ENCODE assay signal across 26 cellular contexts in genomic region chr4:25297528-25298242, GRCh38.
"Had no signal": no experiment of that assay in that cellular context is flagged by ENCODE, and none has a peak within 500 bp of the region (broad histone marks: within the 10 kb centered on the region; RNA-seq: fewer than 3 reads in every experiment).

No MANE protein-coding gene starts in this region.

- H3K4me1 ChIP-seq: heart right ventricle, left lung had no signal

- H3K27me3 ChIP-seq: left lung, ovary, right lobe of liver, thyroid gland had no signal

- H3K9me3 ChIP-seq: esophagus squamous epithelium, heart right ventricle, left lung, ovary, right lobe of liver, thyroid gland had no signal

- H3K36me3 ChIP-seq: esophagus squamous epithelium, heart right ventricle, left lung, ovary, right lobe of liver, thyroid gland had no signal

- H3K4me3 ChIP-seq: esophagus squamous epithelium, heart right ventricle, left lung, ovary, right lobe of liver, thyroid gland had no signal

- H3K27ac ChIP-seq: esophagus squamous epithelium, heart right ventricle, left lung, ovary, right lobe of liver, thyroid gland had no signal

- DNase-seq: cortex of kidney; effector memory CD8-positive, alpha-beta T cell; erythroblast; esophagus squamous epithelium; foreskin melanocyte; glutamatergic neuron; heart right ventricle; hippocampal formation; left cardiac atrium; left lung; mammary epithelial cell; mesendoderm; midbrain; naive thymus-derived CD4-positive, alpha-beta T cell; nucleus accumbens; ovary; retina; right lobe of liver; small intestine; stimulated activated CD4-positive, alpha-beta T cell treated with anti-CD3 and anti-CD28 coated beads, Interleukin-15, amount 100 ng/mL, for 24 hours; stimulated activated CD4-positive, alpha-beta T cell treated with anti-CD3 and anti-CD28 coated beads, Interleukin-2, amount 100 ng/mL, for 48 hours; stimulated activated CD8-positive, alpha-beta memory T cell treated with anti-CD3 and anti-CD28 coated beads, Interleukin-4, amount 100 ng/mL, for 48 hours; stimulated activated naive CD4-positive, alpha-beta T cell; stimulated activated naive CD8-positive, alpha-beta T cell treated with anti-CD3 and anti-CD28 coated beads, Interleukin-15, amount 100 ng/mL, for 72 hours; thyroid gland; trophoblast cell had no signal

- ATAC-seq: effector memory CD8-positive, alpha-beta T cell; heart right ventricle; left cardiac atrium; left lung; naive thymus-derived CD4-positive, alpha-beta T cell; right lobe of liver; stimulated activated naive CD8-positive, alpha-beta T cell treated with anti-CD3 and anti-CD28 coated beads, Interleukin-15, amount 100 ng/mL, for 72 hours had no signal
